10 cellular contexts compared by ENCODE assay signal in the genomic region with DNA sequence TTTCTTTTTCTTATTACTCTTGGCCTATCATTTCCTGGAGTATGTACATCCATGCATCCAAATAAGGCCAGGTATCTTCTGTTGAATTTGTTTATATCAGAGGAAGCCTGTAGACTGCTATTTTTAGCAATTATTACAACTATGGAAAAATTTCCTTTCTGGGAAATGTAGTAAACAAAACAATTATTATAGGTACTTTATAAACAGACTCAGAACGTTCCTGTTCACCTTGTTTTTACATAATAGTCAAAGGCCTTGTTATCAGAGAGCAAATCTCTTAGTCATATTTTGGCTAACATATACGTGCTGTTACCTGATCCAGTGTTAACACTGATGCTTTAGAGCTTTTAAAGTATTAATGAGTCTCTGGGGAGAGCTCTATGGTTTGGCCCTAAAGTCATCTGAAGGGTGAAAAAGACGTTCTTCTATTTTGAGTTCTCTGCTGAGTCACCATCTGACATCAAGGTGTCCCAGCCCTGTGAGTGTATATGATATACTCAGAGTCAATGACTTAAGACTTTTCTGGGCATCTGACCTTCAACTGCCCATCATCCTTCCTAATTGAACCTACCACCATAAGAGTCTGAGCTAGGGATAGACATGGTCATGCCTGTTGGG. TPM values are rescaled to one million over a fixed set of nuclear protein-coding genes. Genes with fewer than 3 reads are reported as not detected.
DNase-seq lines count a peak whose midpoint lies in the region; ATAC-seq and TF ChIP-seq lines count a peak whose summit lies in the region.
"Had no signal": no experiment of that assay in that cellular context is flagged by ENCODE, and none has a peak within 500 bp of the region (broad histone marks: within the 10 kb centered on the region; RNA-seq: fewer than 3 reads in every experiment).

No MANE protein-coding gene starts in this region.

- intact Hi-C loops in spleen (cut with DNase I; ENCODE audit: low total_unique reads) = no loop called here

- H3K36me3 ChIP-seq in duodenal mucosa (ENCODE audit: control insufficient read depth in 1 of 2, insufficient read depth in 2 of 2, low read length in 2 of 2) (no peaks in the 10 kb centered on the region), spleen (no peaks in the 10 kb centered on the region)
- H3K36me3 ChIP-seq: neutrophil had no signal

- 51 to 61% (median 52%) methylated on average over 3 of the region's 3 CpGs for WGBS in spleen, 5 donors

- H3K27ac ChIP-seq in duodenal mucosa (ENCODE audit: low read depth, low read length) = peak overlapping the region; percentile 58
- peak overlapping the region in 5 of 8 donors; percentile 57 to 71 (median 68) for H3K27ac ChIP-seq in spleen
- H3K27ac ChIP-seq: neutrophil had no signal

- peak; percentile 63 for DNase-seq in NCI-H1436 treated with DMSO at 0.1 percent for 48 hours (lab: John Stamatoyannopoulos, UW)
- DNase-seq in spleen = no peak
- no peak for DNase-seq in Kasumi-1 (lab: John Stamatoyannopoulos, UW)
- no peak for DNase-seq in HCEC 1CT
- no peak for DNase-seq in activated effector memory CD4-positive, alpha-beta T cell treated with Interleukin-2 at 50 U/mL for 16 hours
- no peak for DNase-seq in occipital lobe (lab: John Stamatoyannopoulos, UW)
- DNase-seq: activated naive CD8-positive, alpha-beta T cell treated with anti-CD3 and anti-CD28 coated beads, Interleukin-2, amount 10 ng/mL, durations not matched to agents 7 days and 5 days had no signal

- TF ChIP-seq CTCF in spleen (IDR thresholded peaks at IDR 0.05 in 8 of 11, conservative IDR thresholded peaks at IDR 0.05 in 3 of 11) = no peak

- no peak overlapping the region for H3K4me3 ChIP-seq in duodenal mucosa (ENCODE audit: low read depth in 1 of 2, low read length in 2 of 2)
- no peak overlapping the region for H3K4me3 ChIP-seq in spleen

- ATAC-seq in GM21576 (IDR thresholded peaks at IDR 0.05; ENCODE audit: unreplicated experiment) = peak; percentile 63

- H3K9ac ChIP-seq in duodenal mucosa (ENCODE audit: low read depth in 1 of 2, low read length in 2 of 2) = no peak overlapping the region

- TF ChIP-seq POLR2A in spleen (IDR thresholded peaks at IDR 0.05) = no peak

- peaks cover 7 to 8% of the 10 kb centered on the region in 2 donors for H3K9me3 ChIP-seq in duodenal mucosa (ENCODE audit: control insufficient read depth in 1 of 2, low read length in 2 of 2)
- H3K9me3 ChIP-seq in spleen = peaks cover 0 to 24% (median 17%) of the 10 kb centered on the region in 8 donors
- H3K9me3 ChIP-seq: neutrophil had no signal

- H3K4me1 ChIP-seq in duodenal mucosa (ENCODE audit: control insufficient read depth in 1 of 2, insufficient read depth in 2 of 2, low read length in 2 of 2) (no peaks in the 10 kb centered on the region), spleen (peaks cover 0 to 14% (median 7%) of the 10 kb centered on the region in 6 donors)

- H3K27me3 ChIP-seq in duodenal mucosa (ENCODE audit: control insufficient read depth in 1 of 2, insufficient read depth in 2 of 2, low read length in 2 of 2) (no peaks in the 10 kb centered on the region), spleen (replicated peaks in 1 of 7) (no peaks in the 10 kb centered on the region)
- H3K27me3 ChIP-seq: neutrophil had no signal

RNA-seq across cellular contexts. Expression of a gene that starts 7.3 kb away (rescaled TPM):
- total RNA-seq in spleen = 100 to 1,000 TPM in 3 of 7 donors, 10 to 100 TPM in 4; 67.8 to 318 (median 95.8) TPM
- polyA plus RNA-seq in spleen = 100 to 1,000 TPM in 1 of 3 donors, 10 to 100 TPM in 2; 27.2 to 112 (median 54.5) TPM
- total RNA-seq in occipital lobe = 54.9 TPM
- total RNA-seq: activated naive CD8-positive, alpha-beta T cell treated with anti-CD3 and anti-CD28 coated beads, Interleukin-2, amount 10 ng/mL, durations not matched to agents 7 days and 5 days had no signal
